In the genomic region with DNA sequence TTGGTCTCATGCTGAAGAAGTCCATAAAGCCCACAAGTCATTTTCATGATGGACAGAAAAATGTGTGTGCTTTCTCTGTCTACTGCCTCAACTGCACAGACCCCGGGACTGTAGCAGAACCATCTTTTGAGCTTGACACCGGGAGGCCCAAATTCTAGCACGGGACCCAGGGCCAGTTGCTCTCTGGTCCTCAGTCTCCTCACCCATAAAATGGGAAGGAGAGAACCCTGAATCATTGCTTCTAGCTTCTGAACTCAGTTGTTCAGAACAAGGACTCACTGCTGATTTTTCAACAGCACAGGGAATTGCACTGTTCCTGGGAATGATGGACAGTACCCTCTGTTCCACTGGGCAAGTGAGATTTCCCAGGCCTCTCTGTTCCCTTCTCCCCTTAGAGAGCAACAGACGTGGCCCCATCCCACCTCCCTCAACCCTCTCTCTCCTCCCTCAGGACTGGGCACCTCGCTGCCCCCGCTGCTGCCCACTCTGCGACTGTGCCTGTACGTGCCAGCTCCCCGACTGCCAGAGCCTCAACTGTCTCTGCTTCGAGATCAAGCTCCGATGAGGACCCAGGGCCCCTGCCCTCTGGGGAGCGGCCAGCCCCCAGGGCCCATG, we compare ENCODE assay signal across 1 cellular context.
TF ChIP-seq lines count a peak whose summit lies in the region.

No MANE protein-coding gene starts in this region.

TF ChIP-seq in WTC11, 78 proteins besides CTCF, POLR2A, EP300 and RAD21 (continued from another document):
- TF ChIP-seq SP1 (CRISPR knock-in tag; conservative IDR thresholded peaks at IDR 0.05) (no peak), JAZF1 (CRISPR knock-in tag; IDR thresholded peaks at IDR 0.05) (no peak), NR1H2 (CRISPR knock-in tag; IDR thresholded peaks at IDR 0.05) (no peak)
TF ChIP-seq in WTC11: peak in this region for 0.
